Comparison of ENCODE assay signal across 13 cellular contexts in genomic region chr20:42432931-42433330, GRCh38.
"Had no signal": no experiment of that assay in that cellular context is flagged by ENCODE, and none has a peak within 500 bp of the region (broad histone marks: within the 10 kb centered on the region; RNA-seq: fewer than 3 reads in every experiment).

No MANE protein-coding gene starts in this region.

- H3K27me3 ChIP-seq: esophagus squamous epithelium, foreskin keratinocyte had no signal

- H3K9me3 ChIP-seq: esophagus squamous epithelium had no signal

- H3K4me1 ChIP-seq: esophagus squamous epithelium, foreskin keratinocyte had no signal

- DNase-seq: activated CD4-positive, alpha-beta T cell treated with anti-CD3 and anti-CD28 coated beads, Interleukin-2, amount 10 ng/mL, durations not matched to agents 24 days and 14 days; activated naive CD8-positive, alpha-beta T cell treated with anti-CD3 and anti-CD28 coated beads, Interleukin-2, amount 10 ng/mL, durations not matched to agents 7 days and 5 days; anterior cingulate cortex; cerebellar nuclear complex; effector CD8-positive, alpha-beta T cell; esophagus squamous epithelium; foreskin keratinocyte; head of caudate nucleus; nephron progenitor cell; occipital lobe; T-helper 17 cell had no signal

- H3K4me3 ChIP-seq: esophagus squamous epithelium had no signal

- H3K36me3 ChIP-seq: esophagus squamous epithelium had no signal

- ATAC-seq: foreskin keratinocyte; stimulated activated effector memory CD8-positive, alpha-beta T cell treated with anti-CD3 and anti-CD28 coated beads, Interleukin-12 subunit alpha, Interleukin-12 subunit beta, amount 100 ng/mL, for 72 hours; T-helper 17 cell; WTC11 had no signal

- H3K27ac ChIP-seq: esophagus squamous epithelium, foreskin keratinocyte had no signal
